Comparison of ENCODE assay signal across 8 cellular contexts in genomic region chr4:128574706-128575105, GRCh38.
A peak's percentile ranks its signal among the peaks of the same experiment; 100 is the strongest.
DNase-seq lines count a peak whose midpoint lies in the region; ATAC-seq and TF ChIP-seq lines count a peak whose summit lies in the region.

No MANE protein-coding gene starts in this region.

- H3K36me3 Mint-ChIP-seq in endothelial cell (ENCODE audit: low read depth, unreplicated experiment): no peaks in the 10 kb centered on the region

- intact Hi-C loops in Right ventricle myocardium inferior (cut with DNase I): loop anchor here (5.0 kb wide), 1 partner anchor 78 kb away; no protein-coding TSS in a partner anchor
- intact Hi-C loops in cardiac septum (cut with DNase I): loop anchor here (5.0 kb wide), 2 partner anchors 47 to 288 kb away; no protein-coding TSS in a partner anchor

- ATAC-seq in Right ventricle myocardium inferior: peak; percentile 34
- peak; percentile 88 for ATAC-seq in HG02623 (IDR thresholded peaks at IDR 0.05; ENCODE audit: unreplicated experiment)
- peak; percentile 69 for ATAC-seq in stimulated activated naive CD8-positive, alpha-beta T cell treated with anti-CD3 and anti-CD28 coated beads, Interleukin-15, Interleukin-2, amounts not matched to agents 100 U/mL and 50 U/mL, for 24 hours

- DNase-seq in Right ventricle myocardium inferior (ENCODE audit: missing footprints): no peak
- no peak for DNase-seq in cardiac septum (ENCODE audit: low spot score)
- DNase-seq in NCI-H1694 treated with DMSO at 0.1 percent for 48 hours (lab: John Stamatoyannopoulos, UW): peak; percentile 27
- DNase-seq in activated CD4-positive, alpha-beta T cell treated with anti-CD3 and anti-CD28 coated beads, Interleukin-2, amount 50 U/mL, for 48 hours: peak; percentile 75 to 83
- peak; percentile 76 for DNase-seq in endothelial cell (ENCODE audit: low spot score)
- peak; percentile 83 for DNase-seq in mucosa of gallbladder (ENCODE audit: low spot score)
- peak; percentile 76 for DNase-seq in stimulated activated naive CD8-positive, alpha-beta T cell treated with anti-CD3 and anti-CD28 coated beads, Interleukin-15, Interleukin-2, amounts not matched to agents 100 U/mL and 50 U/mL, for 24 hours

- H3K9me3 Mint-ChIP-seq in endothelial cell (ENCODE audit: unreplicated experiment): no peaks in the 10 kb centered on the region

- no peak overlapping the region for H3K27ac Mint-ChIP-seq in endothelial cell (ENCODE audit: unreplicated experiment)

- peak; percentile 95 for TF ChIP-seq CTCF in endothelial cell (IDR thresholded peaks at IDR 0.05; ENCODE audit: unreplicated experiment)

- no peaks in the 10 kb centered on the region for H3K27me3 Mint-ChIP-seq in endothelial cell (ENCODE audit: unreplicated experiment)

- H3K4me1 Mint-ChIP-seq in endothelial cell (ENCODE audit: unreplicated experiment): peaks cover 12% of the 10 kb centered on the region

- H3K4me3 Mint-ChIP-seq in endothelial cell (ENCODE audit: unreplicated experiment): no peak overlapping the region

Comparison
In these comparisons a context has a peak if more than half of its experiments do, and no peak if none do; other contexts are left out.
1. ATAC-seq: peak in every context shown above with its lines; median percentile 88 in HG02623; 69 in stimulated activated naive CD8-positive, alpha-beta T cell treated with anti-CD3 and anti-CD28 coated beads, Interleukin-15, Interleukin-2, amounts not matched to agents 100 U/mL and 50 U/mL, for 24 hours; 34 in Right ventricle myocardium inferior.
2. DNase-seq: peak in NCI-H1694 treated with DMSO at 0.1 percent for 48 hours (single experiment), activated CD4-positive, alpha-beta T cell treated with anti-CD3 and anti-CD28 coated beads, Interleukin-2, amount 50 U/mL, for 48 hours (2 of 2), endothelial cell (single experiment), mucosa of gallbladder (single experiment) and stimulated activated naive CD8-positive, alpha-beta T cell treated with anti-CD3 and anti-CD28 coated beads, Interleukin-15, Interleukin-2, amounts not matched to agents 100 U/mL and 50 U/mL, for 24 hours (single experiment); none in Right ventricle myocardium inferior (single experiment) and cardiac septum (single experiment).